In genomic region chr1:184379111-184379752, GRCh38 we compare ENCODE assay signal across 14 cellular contexts. TPM values are rescaled to one million over a fixed set of nuclear protein-coding genes. Genes with fewer than 3 reads are reported as not detected.
DNase-seq lines count a peak whose midpoint lies in the region; ATAC-seq and TF ChIP-seq lines count a peak whose summit lies in the region.
"Had no signal": no experiment of that assay in that cellular context is flagged by ENCODE, and none has a peak within 500 bp of the region (broad histone marks: within the 10 kb centered on the region; RNA-seq: fewer than 3 reads in every experiment).

No MANE protein-coding gene starts in this region.

- DNase-seq in AG10803 (ENCODE audit: low read depth) (no peak), HT1080 (ENCODE audit: low read depth) (peak; percentile 18), hepatocyte (ENCODE audit: low spot score) (peak; percentile 23), AG08395 (ENCODE audit: low spot score) (no peak)
- no peak for DNase-seq in stimulated activated naive CD8-positive, alpha-beta T cell treated with anti-CD3 and anti-CD28 coated beads, Interleukin-15, Interleukin-2, amounts not matched to agents 100 U/mL and 50 U/mL, for 24 hours
- no peak for DNase-seq in activated CD4-positive, alpha-beta T cell treated with anti-CD3 and anti-CD28 coated beads, Interleukin-2, amount 10 ng/mL, durations not matched to agents 24 days and 14 days
- DNase-seq: CD4-positive, alpha-beta T cell; NCI-H1694 treated with DMSO at 0.1 percent for 48 hours; RPMI8226 had no signal

- H3K9me2 ChIP-seq in hepatocyte (replicated peaks; ENCODE audit: insufficient read depth): no peaks in the 10 kb centered on the region

- no peak overlapping the region for H2AFZ ChIP-seq in hepatocyte

- no peak overlapping the region for H3K4me3 Mint-ChIP-seq in activated CD4-positive, alpha-beta T cell treated with anti-CD3 and anti-CD28 coated beads, Interleukin-2, amount 10 ng/mL, durations not matched to agents 24 days and 14 days
- H3K4me3 Mint-ChIP-seq: CD4-positive, alpha-beta T cell; memory B cell had no signal

- H3K27ac Mint-ChIP-seq in activated CD4-positive, alpha-beta T cell treated with anti-CD3 and anti-CD28 coated beads, Interleukin-2, amount 10 ng/mL, durations not matched to agents 24 days and 14 days: no peak overlapping the region
- H3K27ac Mint-ChIP-seq: CD4-positive, alpha-beta T cell; memory B cell; progenitor cell of endocrine pancreas had no signal

- H3K9me3 Mint-ChIP-seq in activated CD4-positive, alpha-beta T cell treated with anti-CD3 and anti-CD28 coated beads, Interleukin-2, amount 10 ng/mL, durations not matched to agents 24 days and 14 days: peaks cover 4% of the 10 kb centered on the region
- H3K9me3 Mint-ChIP-seq: CD4-positive, alpha-beta T cell; memory B cell had no signal

- no peak overlapping the region for H3K27ac ChIP-seq in hepatocyte
- H3K27ac ChIP-seq: HL-60 had no signal

- H3K4me2 ChIP-seq in hepatocyte: no peak overlapping the region

- H4K20me1 ChIP-seq in hepatocyte (ENCODE audit: insufficient read depth, poor library complexity, severe bottlenecking): no peaks in the 10 kb centered on the region

- peak; percentile 57 for ATAC-seq in SK-N-SH treated with all-trans-retinoic acid at 6 μM for 48 hours
- no peak for ATAC-seq in stimulated activated naive CD8-positive, alpha-beta T cell treated with anti-CD3 and anti-CD28 coated beads, Interleukin-15, Interleukin-2, amounts not matched to agents 100 U/mL and 50 U/mL, for 24 hours
- ATAC-seq in GM18870 (IDR thresholded peaks at IDR 0.05; ENCODE audit: unreplicated experiment): no peak

- H3K9me3 ChIP-seq in hepatocyte (ENCODE audit: low read depth): no peaks in the 10 kb centered on the region

- H3K4me3 ChIP-seq in AG10803 (ENCODE audit: low read length) (no peak overlapping the region), hepatocyte (no peak overlapping the region)

- H3K27me3 Mint-ChIP-seq in activated CD4-positive, alpha-beta T cell treated with anti-CD3 and anti-CD28 coated beads, Interleukin-2, amount 10 ng/mL, durations not matched to agents 24 days and 14 days: peaks cover 34% of the 10 kb centered on the region

- H3K27me3 ChIP-seq in hepatocyte: peaks cover 14% of the 10 kb centered on the region

- H3K36me3 Mint-ChIP-seq in activated CD4-positive, alpha-beta T cell treated with anti-CD3 and anti-CD28 coated beads, Interleukin-2, amount 10 ng/mL, durations not matched to agents 24 days and 14 days (ENCODE audit: low read depth): no peaks in the 10 kb centered on the region
- H3K36me3 Mint-ChIP-seq: memory B cell had no signal

- intact Hi-C loops in activated CD4-positive, alpha-beta T cell treated with anti-CD3 and anti-CD28 coated beads, Interleukin-2, amount 10 ng/mL, durations not matched to agents 24 days and 14 days (cut with micrococcal nuclease): no loop called here

- TF ChIP-seq CTCF in AG10803 (conservative IDR thresholded peaks at IDR 0.05; ENCODE audit: low read length): 0 out of 2 replicates have a peak, but pooled peaks have one; percentile 2
- TF ChIP-seq CTCF in hepatocyte (IDR thresholded peaks at IDR 0.05; ENCODE audit: poor library complexity): peak; percentile 27

- H3K79me2 ChIP-seq in hepatocyte: no peaks in the 10 kb centered on the region

- H3K36me3 ChIP-seq in hepatocyte (replicated peaks; ENCODE audit: insufficient read depth, low read depth): no peaks in the 10 kb centered on the region

- H3K4me1 ChIP-seq in hepatocyte (ENCODE audit: insufficient read depth): no peaks in the 10 kb centered on the region

- 47% methylated on average over 6 of the region's 6 CpGs for WGBS in hepatocyte (ENCODE audit: low lambda C conversion rate, missing lambda C conversion rate)

- H3K4me1 Mint-ChIP-seq in activated CD4-positive, alpha-beta T cell treated with anti-CD3 and anti-CD28 coated beads, Interleukin-2, amount 10 ng/mL, durations not matched to agents 24 days and 14 days: peaks cover 9% of the 10 kb centered on the region
- H3K4me1 Mint-ChIP-seq: memory B cell had no signal

TF ChIP-seq in SK-N-SH treated with all-trans-retinoic acid at 6 μM for 48 hours, 23 proteins besides CTCF, POLR2A, EP300 and RAD21:
- TF ChIP-seq, protein P1, sequence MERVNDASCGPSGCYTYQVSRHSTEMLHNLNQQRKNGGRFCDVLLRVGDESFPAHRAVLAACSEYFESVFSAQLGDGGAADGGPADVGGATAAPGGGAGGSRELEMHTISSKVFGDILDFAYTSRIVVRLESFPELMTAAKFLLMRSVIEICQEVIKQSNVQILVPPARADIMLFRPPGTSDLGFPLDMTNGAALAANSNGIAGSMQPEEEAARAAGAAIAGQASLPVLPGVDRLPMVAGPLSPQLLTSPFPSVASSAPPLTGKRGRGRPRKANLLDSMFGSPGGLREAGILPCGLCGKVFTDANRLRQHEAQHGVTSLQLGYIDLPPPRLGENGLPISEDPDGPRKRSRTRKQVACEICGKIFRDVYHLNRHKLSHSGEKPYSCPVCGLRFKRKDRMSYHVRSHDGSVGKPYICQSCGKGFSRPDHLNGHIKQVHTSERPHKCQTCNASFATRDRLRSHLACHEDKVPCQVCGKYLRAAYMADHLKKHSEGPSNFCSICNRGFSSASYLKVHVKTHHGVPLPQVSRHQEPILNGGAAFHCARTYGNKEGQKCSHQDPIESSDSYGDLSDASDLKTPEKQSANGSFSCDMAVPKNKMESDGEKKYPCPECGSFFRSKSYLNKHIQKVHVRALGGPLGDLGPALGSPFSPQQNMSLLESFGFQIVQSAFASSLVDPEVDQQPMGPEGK (CRISPR knock-in tag; IDR thresholded peaks at IDR 0.05; ENCODE audit: borderline replicate concordance): no peak
- no peak for TF ChIP-seq SNAI2 (CRISPR knock-in tag; IDR thresholded peaks at IDR 0.05)
- no peak for TF ChIP-seq CSDC2 (CRISPR knock-in tag; IDR thresholded peaks at IDR 0.05)
- no peak for TF ChIP-seq CSRNP3 (CRISPR knock-in tag; IDR thresholded peaks at IDR 0.05)
- TF ChIP-seq RARB (CRISPR knock-in tag; IDR thresholded peaks at IDR 0.05): no peak
- no peak for TF ChIP-seq ZNF565 (CRISPR knock-in tag; conservative IDR thresholded peaks at IDR 0.05; ENCODE audit: low read depth)
- TF ChIP-seq ARNTL (CRISPR knock-in tag; IDR thresholded peaks at IDR 0.05; ENCODE audit: borderline replicate concordance, low read depth): no peak
- no peak for TF ChIP-seq POU6F1 (CRISPR knock-in tag; IDR thresholded peaks at IDR 0.05; ENCODE audit: borderline replicate concordance, low read depth)
- TF ChIP-seq ZNF8 (CRISPR knock-in tag; IDR thresholded peaks at IDR 0.05): no peak
- TF ChIP-seq TOX (CRISPR knock-in tag; IDR thresholded peaks at IDR 0.05; ENCODE audit: borderline replicate concordance): no peak
- no peak for TF ChIP-seq ISL1 (CRISPR knock-in tag; IDR thresholded peaks at IDR 0.05)
- TF ChIP-seq BACH2 (CRISPR knock-in tag; IDR thresholded peaks at IDR 0.05; ENCODE audit: borderline replicate concordance): no peak
- no peak for TF ChIP-seq TCF4 (CRISPR knock-in tag; IDR thresholded peaks at IDR 0.05; ENCODE audit: borderline replicate concordance)

RNA-seq across cellular contexts. Expression of gene C1orf21, which starts 7.6 kb away (rescaled TPM):
- 10.8 and 15.0 TPM in 2 replicates for total RNA-seq in HT1080 (2014; rRNA removed; shearing (Covaris generic))
- polyA plus RNA-seq in HT1080 (2015; cell fraction: cytosol; rRNA removed): 18.9 and 24.6 TPM in 2 replicates
- polyA plus RNA-seq in HT1080 (2015; cell fraction: nucleus; rRNA removed): 11.7 and 13.5 TPM in 2 replicates
- total RNA-seq in hepatocyte: 37.9 and 47.0 TPM in 2 replicates
- polyA plus RNA-seq in hepatocyte: 26.9 and 29.7 TPM in 2 replicates
- 1.8 and 2.5 TPM in 2 replicates for total RNA-seq in activated CD4-positive, alpha-beta T cell treated with anti-CD3 and anti-CD28 coated beads, Interleukin-2, amount 10 ng/mL, durations not matched to agents 24 days and 14 days

Comparison
In these comparisons a context has a peak if more than half of its experiments do, and no peak if none do; other contexts are left out.
1. DNase-seq: peak in HT1080 (single experiment) and hepatocyte (single experiment); none in AG10803 (single experiment), AG08395 (single experiment), stimulated activated naive CD8-positive, alpha-beta T cell treated with anti-CD3 and anti-CD28 coated beads, Interleukin-15, Interleukin-2, amounts not matched to agents 100 U/mL and 50 U/mL, for 24 hours (single experiment) and activated CD4-positive, alpha-beta T cell treated with anti-CD3 and anti-CD28 coated beads, Interleukin-2, amount 10 ng/mL, durations not matched to agents 24 days and 14 days (single experiment).